In genomic region chr6:7106752-7107577, GRCh38 we compare ENCODE assay signal across 8 cellular contexts. TPM values are rescaled to one million over a fixed set of nuclear protein-coding genes. Genes with fewer than 3 reads are reported as not detected.
DNase-seq lines count a peak whose midpoint lies in the region; ATAC-seq and TF ChIP-seq lines count a peak whose summit lies in the region.

No MANE protein-coding gene starts in this region.

- no peaks in the 10 kb centered on the region for H3K9me3 ChIP-seq in ascending aorta

- intact Hi-C loops in ascending aorta (cut with DNase I): loop anchor here (5.0 to 10.0 kb wide), 3 partner anchors 110 to 488 kb away; partner anchors contain the start of gene SNRNP48

- H3K4me1 ChIP-seq in ascending aorta: peaks cover 0 to 6% of the 10 kb centered on the region in 2 donors

- DNase-seq in 8988T (peak; percentile 72), T-helper 1 cell (peak; percentile 42 to 56 (median 55)), ascending aorta (ENCODE audit: low spot score in 2 of 2) (no peak), iPS-NIHi11 (ENCODE audit: low spot score) (peak; percentile 77), RKO (ENCODE audit: low spot score) (no peak)
- DNase-seq in stimulated activated CD4-positive, alpha-beta T cell treated with anti-CD3 and anti-CD28 coated beads, Interleukin-1b, Interleukin-23, amount 100 ng/mL, for 48 hours: peak; percentile 63

- peak in 2 of 3 experiments; percentile 22 to 38 for TF ChIP-seq CTCF in ascending aorta (IDR thresholded peaks at IDR 0.05)

- peak overlapping the region; percentile 88 to 95 for H3K27ac ChIP-seq in ascending aorta

- H3K27me3 ChIP-seq in ascending aorta: no peaks in the 10 kb centered on the region

- ATAC-seq in GM18861 (IDR thresholded peaks at IDR 0.05; ENCODE audit: unreplicated experiment) (peak; percentile 3), HG03103 (IDR thresholded peaks at IDR 0.05; ENCODE audit: low read depth, unreplicated experiment) (peak; percentile 17)

- no peaks in the 10 kb centered on the region for H3K36me3 ChIP-seq in ascending aorta

- peak overlapping the region; percentile 78 to 97 for H3K4me3 ChIP-seq in ascending aorta

RNA-seq across cellular contexts. Expression of gene RREB1, which starts 0.8 kb away (rescaled TPM):
- total RNA-seq in ascending aorta: 48.9 TPM

Comparison
In these comparisons a context has a peak if more than half of its experiments do, and no peak if none do; other contexts are left out.
1. DNase-seq: peak in 8988T (single experiment), T-helper 1 cell (5 of 5), iPS-NIHi11 (single experiment) and stimulated activated CD4-positive, alpha-beta T cell treated with anti-CD3 and anti-CD28 coated beads, Interleukin-1b, Interleukin-23, amount 100 ng/mL, for 48 hours (single experiment); none in ascending aorta (0 of 2) and RKO (single experiment).